Comparison of ENCODE assay signal across 8 cellular contexts in the genomic region with DNA sequence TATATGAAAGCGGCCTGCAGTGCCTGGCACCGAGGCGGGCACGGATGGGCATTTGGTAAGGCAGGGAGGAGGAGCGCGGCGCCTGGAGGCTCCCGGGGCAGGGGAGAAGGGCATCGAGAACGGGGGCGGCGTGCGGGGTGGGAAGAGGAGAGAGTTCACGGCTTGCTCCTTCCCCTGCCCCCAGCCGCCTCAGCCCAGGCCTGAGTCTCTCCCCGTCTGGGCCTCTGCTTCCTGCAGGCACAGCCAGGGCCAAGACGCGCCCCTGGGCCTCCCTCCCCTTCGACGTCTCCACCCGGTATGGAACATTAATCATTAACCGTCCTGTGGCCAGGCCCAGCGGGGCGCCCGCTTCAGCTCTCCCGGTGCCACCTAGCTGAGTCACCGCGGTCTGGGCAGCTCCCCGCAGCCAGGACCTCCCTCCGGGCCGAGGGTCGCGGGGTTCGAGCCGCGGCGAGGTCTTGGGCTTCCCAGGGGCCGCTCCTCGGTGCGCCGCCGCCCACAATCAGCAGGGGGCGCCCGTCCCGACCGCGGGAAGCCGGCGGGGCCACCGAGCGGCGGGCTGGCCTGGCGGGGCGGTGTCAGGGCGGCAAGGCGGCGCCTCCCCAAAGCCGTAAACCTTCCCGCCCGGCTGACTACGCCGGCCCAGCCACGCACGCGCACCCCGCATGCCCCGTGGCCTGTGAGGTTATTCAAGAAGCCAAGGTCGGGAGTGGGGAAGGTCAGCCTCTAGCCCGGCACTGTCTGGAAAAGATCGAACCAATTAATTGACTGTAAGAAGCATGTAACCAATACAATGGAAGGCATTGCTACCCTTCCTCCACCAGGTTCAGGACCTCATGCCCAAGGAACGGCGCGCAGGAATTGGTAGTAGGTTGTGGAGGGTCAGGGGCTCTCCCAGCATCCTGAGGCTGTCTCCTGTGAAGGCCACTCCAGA. TPM values are rescaled to one million over a fixed set of nuclear protein-coding genes. Genes with fewer than 3 reads are reported as not detected.
DNase-seq lines count a peak whose midpoint lies in the region; ATAC-seq, FAIRE-seq and TF ChIP-seq lines count a peak whose summit lies in the region.

No MANE protein-coding gene starts in this region.

- H3K36me3 Mint-ChIP-seq in GM23338 (ENCODE audit: low read depth), result no peaks in the 10 kb centered on the region; the same call in 2 of the 3 replicates

- peaks cover 4% of the 10 kb centered on the region; the same call in 1 of the 2 replicates for H3F3A ChIP-seq in GM23338 (replicated peaks; ENCODE audit: low read depth)

- H3K79me2 ChIP-seq in GM23338 (replicated peaks; ENCODE audit: insufficient read depth), result no peaks in the 10 kb centered on the region
- no peaks in the 10 kb centered on the region for H3K79me2 ChIP-seq in Karpas-422 (ENCODE audit: low read length)

- peaks cover 19% of the 10 kb centered on the region for H3K27me3 Mint-ChIP-seq in GM23338 (ENCODE audit: insufficient read depth, low read depth, poor library complexity)

- 13 to 15% methylated on average over 58 to 73 of the region's 73 CpGs for WGBS in pancreas, 2 donors
- WGBS in tibial nerve, 2 donors, result 19 to 38% methylated on average over 33 to 67 of the region's 73 CpGs

- H3K4me3 Mint-ChIP-seq in GM23338, result peak overlapping the region; percentile 60; the same call in 2 of the 3 replicates

- H4K20me1 ChIP-seq in GM23338 (replicated peaks; ENCODE audit: insufficient read depth) (no peaks in the 10 kb centered on the region), Karpas-422 (ENCODE audit: insufficient read depth, low read depth, low read length) (no peaks in the 10 kb centered on the region)

- H3K4me3 ChIP-seq in GM23338 (peak overlapping the region; percentile 55), Karpas-422 (ENCODE audit: low read length) (peak overlapping the region; percentile 56; the same call in 1 of the 2 replicates), SJSA1 (peak overlapping the region; percentile 13), pancreas (peak overlapping the region in 3 of 4 donors; percentile 11 to 36 (median 32)), tibial nerve (peak overlapping the region in 3 of 4 donors; percentile 17 to 43 (median 35))

- H3K4me2 ChIP-seq in GM23338 (peak overlapping the region; percentile 78), Karpas-422 (ENCODE audit: low read depth, low read length, poor library complexity, severe bottlenecking) (peak overlapping the region; percentile 59)

- H3K4me1 Mint-ChIP-seq in GM23338, result peaks cover 8% of the 10 kb centered on the region

- H3K9me3 Mint-ChIP-seq in GM23338, result peaks cover 5% of the 10 kb centered on the region; the same call in 1 of the 3 replicates

- H3K36me3 ChIP-seq in GM23338 (ENCODE audit: insufficient read depth) (no peaks in the 10 kb centered on the region), Karpas-422 (ENCODE audit: insufficient read depth, low read length) (no peaks in the 10 kb centered on the region), SJSA1 (no peaks in the 10 kb centered on the region), pancreas (no peaks in the 10 kb centered on the region), tibial nerve (no peaks in the 10 kb centered on the region)

- H3K4me1 ChIP-seq in GM23338 (ENCODE audit: insufficient read depth), result no peaks in the 10 kb centered on the region
- peaks cover 9% of the 10 kb centered on the region for H3K4me1 ChIP-seq in Karpas-422 (ENCODE audit: low read length)
- H3K4me1 ChIP-seq in SJSA1 (replicated peaks), result peaks cover 12% of the 10 kb centered on the region
- peaks cover 0 to 3% (median 0%) of the 10 kb centered on the region in 3 donors for H3K4me1 ChIP-seq in pancreas
- peaks cover 0 to 19% (median 0%) of the 10 kb centered on the region in 4 donors for H3K4me1 ChIP-seq in tibial nerve

- peak; percentile 56 to 84 for TF ChIP-seq CTCF in GM23338 (conservative IDR thresholded peaks at IDR 0.05; ENCODE audit: low read depth in 2 of 2)
- TF ChIP-seq CTCF in pancreas (IDR thresholded peaks at IDR 0.05), result peak; percentile 81 to 92 (median 90)
- peak; percentile 88 to 94 (median 89) for TF ChIP-seq CTCF in tibial nerve (IDR thresholded peaks at IDR 0.05)

- H3K27ac ChIP-seq in GM23338 (ENCODE audit: low read depth) (no peak overlapping the region), Karpas-422 (ENCODE audit: low read length) (no peak overlapping the region), SJSA1 (peak overlapping the region; percentile 5; the same call in 1 of the 2 replicates), pancreas (peak overlapping the region; percentile 40 to 79 (median 62)), tibial nerve (peak overlapping the region in 2 of 4 donors; percentile 21 to 54)

- no peak for FAIRE-seq in pancreas (lab: Jason Lieb, UNC)

- ATAC-seq in GM23338 (peak; percentile 68), pancreas (peak; percentile 89 to 92 (median 91))

- intact Hi-C loops in pancreas (cut with DNase I), result loop anchor here in 1 of 3 donors (10.0 kb wide), 2 partner anchors 59 to 139 kb away; partner anchors contain the start of gene SLC30A1

- TF ChIP-seq EP300 in tibial nerve (IDR thresholded peaks at IDR 0.05), result no peak

- H3K9me2 ChIP-seq in GM23338 (ENCODE audit: insufficient read depth) (no peaks in the 10 kb centered on the region), Karpas-422 (replicated peaks; ENCODE audit: insufficient read depth, low read length) (no peaks in the 10 kb centered on the region)

- TF ChIP-seq POLR2A in tibial nerve (IDR thresholded peaks at IDR 0.05), result no peak

- H2AFZ ChIP-seq in GM23338, result peak overlapping the region; percentile 99
- H2AFZ ChIP-seq in Karpas-422 (ENCODE audit: low read length), result peak overlapping the region; percentile 98

- peak; percentile 92 for DNase-seq in ELR (ENCODE audit: low read depth)
- peak; percentile 81 for DNase-seq in GM23338 (ENCODE audit: low spot score)
- DNase-seq in Karpas-422, result peak; percentile 91
- DNase-seq in SJSA1 (ENCODE audit: low read depth in 1 of 2, low spot score in 2 of 2), result peak; percentile 87
- DNase-seq in activated naive CD4-positive, alpha-beta T cell treated with Interleukin-2 at 50 U/mL for 16 hours, result peak; percentile 82
- DNase-seq in glomerular visceral epithelial cell (ENCODE audit: extremely low spot score), result peak; percentile 99
- DNase-seq in pancreas, result peak; percentile 88 to 97 (median 93)
- peak; percentile 21 to 27 for DNase-seq in tibial nerve (ENCODE audit: low spot score in 2 of 2)

- no peak overlapping the region for H3K27ac Mint-ChIP-seq in GM23338

- H3K27me3 ChIP-seq in GM23338 (ENCODE audit: insufficient read depth) (peaks cover 15% of the 10 kb centered on the region), Karpas-422 (ENCODE audit: low read length) (no peaks in the 10 kb centered on the region), SJSA1 (replicated peaks) (no peaks in the 10 kb centered on the region), pancreas (no peaks in the 10 kb centered on the region), tibial nerve (no peaks in the 10 kb centered on the region)

- peak overlapping the region; percentile 59 for H3K9ac ChIP-seq in Karpas-422 (ENCODE audit: low read length)

- H3K9me3 ChIP-seq in Karpas-422 (ENCODE audit: low read length) (no peaks in the 10 kb centered on the region), SJSA1 (replicated peaks) (no peaks in the 10 kb centered on the region), pancreas (no peaks in the 10 kb centered on the region), tibial nerve (no peaks in the 10 kb centered on the region)

TF ChIP-seq in GM23338, 12 proteins besides CTCF, POLR2A, EP300 and RAD21:
- TF ChIP-seq CREB1 (CRISPR knock-in tag; IDR thresholded peaks at IDR 0.05; ENCODE audit: low read depth) (no peak), POLR2AphosphoS5 (IDR thresholded peaks at IDR 0.05; ENCODE audit: low read depth) (peak; percentile 40)

RNA-seq across cellular contexts. Expression of gene RD3, which starts 23.4 kb away (rescaled TPM):
- 0.10 and 0.23 TPM in 2 replicates for total RNA-seq in GM23338 (2014; rRNA removed; shearing (Covaris generic))
- not detected in 2 replicates for polyA plus RNA-seq in GM23338 (2016; fragmentation: Nextera tagmentation; extraction: Ambion mirVana)
- total RNA-seq in Karpas-422 (2014; rRNA removed; shearing (Covaris generic); ENCODE audit: low replicate concordance), result not detected in 2 replicates
- not detected in 2 replicates for total RNA-seq in SJSA1 (2014; rRNA removed; shearing (Covaris generic))
- total RNA-seq in pancreas, result under 1 TPM in 1 of 6 donors, not detected in 5; 0.06 TPM
- polyA plus RNA-seq in pancreas, result under 1 TPM in 1 of 2 donors, not detected in 1; 0.09 TPM
- 1 to 10 TPM in 1 of 4 donors, under 1 TPM in 3; under 0.01 to 2.6 (median 0.41) TPM for total RNA-seq in tibial nerve

Comparison
In these comparisons a context has a peak if more than half of its experiments do, and no peak if none do; other contexts are left out.
1. DNase-seq: peak in every context shown above with its lines; median percentile 99 in glomerular visceral epithelial cell; 93 in pancreas; 92 in ELR; 91 in Karpas-422; 87 in SJSA1; 82 in activated naive CD4-positive, alpha-beta T cell treated with Interleukin-2 at 50 U/mL for 16 hours; 81 in GM23338; 24 in tibial nerve.
2. H3K27ac ChIP-seq: peak in SJSA1 (single experiment) and pancreas (4 of 4); none in GM23338 (single experiment) and Karpas-422 (single experiment).
3. Peak in every context shown above with its lines, with median percentiles within 50 percentile points of each other: H3K4me3 ChIP-seq and CTCF ChIP-seq.